ENCODE assay signal across 28 cellular contexts in genomic region chr20:7716286-7716972, GRCh38.
DNase-seq lines count a peak whose midpoint lies in the region; ATAC-seq and TF ChIP-seq lines count a peak whose summit lies in the region.
"Had no signal": no experiment of that assay in that cellular context is flagged by ENCODE, and none has a peak within 500 bp of the region (broad histone marks: within the 10 kb centered on the region; RNA-seq: fewer than 3 reads in every experiment).

No MANE protein-coding gene starts in this region.

- H3K4me2 ChIP-seq in MM.1S (ENCODE audit: low read depth, low read length) = peak overlapping the region; percentile 38; the same call in 1 of the 2 replicates

- no peak overlapping the region for H3K27ac ChIP-seq in MM.1S (ENCODE audit: low read length)
- H3K27ac ChIP-seq: esophagus squamous epithelium, WERI-Rb-1 had no signal

- H3K79me2 ChIP-seq in MM.1S (ENCODE audit: low read length) = no peaks in the 10 kb centered on the region

- no peak overlapping the region for H3K9ac ChIP-seq in MM.1S (ENCODE audit: low read length)

- H3K9me3 ChIP-seq in MM.1S (replicated peaks; ENCODE audit: insufficient read depth, low read length) = no peaks in the 10 kb centered on the region
- H3K9me3 ChIP-seq: esophagus squamous epithelium had no signal

- no peaks in the 10 kb centered on the region for H4K20me1 ChIP-seq in MM.1S (ENCODE audit: insufficient read depth, low read length)

- H2AFZ ChIP-seq in MM.1S (ENCODE audit: low read length) = no peak overlapping the region

- no peaks in the 10 kb centered on the region for H3K27me3 ChIP-seq in MM.1S (replicated peaks; ENCODE audit: insufficient read depth, low read length)
- H3K27me3 ChIP-seq: esophagus squamous epithelium had no signal

- peaks cover 7% of the 10 kb centered on the region for H3K4me1 ChIP-seq in MM.1S (ENCODE audit: low read length)
- H3K4me1 ChIP-seq: esophagus squamous epithelium had no signal

- no peaks in the 10 kb centered on the region for H3K36me3 ChIP-seq in MM.1S (replicated peaks; ENCODE audit: insufficient read depth, low read length)
- H3K36me3 ChIP-seq: esophagus squamous epithelium, WERI-Rb-1 had no signal

- H3K9me2 ChIP-seq in MM.1S (replicated peaks; ENCODE audit: insufficient read depth, low read length) = no peaks in the 10 kb centered on the region

- no peak overlapping the region for H3K4me3 ChIP-seq in MM.1S (ENCODE audit: low read length)
- H3K4me3 ChIP-seq: esophagus squamous epithelium had no signal

- DNase-seq in DMS53 treated with DMSO at 0.1 percent for 48 hours (lab: John Stamatoyannopoulos, UW; ENCODE audit: unreplicated experiment) = peak; percentile 5
- peak; percentile 57 for DNase-seq in MM.1S
- DNase-seq in NCI-H526 treated with DMSO at 0.1 percent for 48 hours (lab: John Stamatoyannopoulos, UW) = peak; percentile 77
- peak; percentile 40 for DNase-seq in foreskin melanocyte
- DNase-seq in NCI-H345 (lab: John Stamatoyannopoulos, UW) = no peak
- DNase-seq in stimulated activated CD4-positive, alpha-beta T cell treated with anti-CD3 and anti-CD28 coated beads, Interleukin-12 subunit alpha, Interleukin-12 subunit beta, amount 100 ng/mL, for 4 hours = no peak
- DNase-seq: activated CD4-positive, alpha-beta T cell treated with anti-CD3 and anti-CD28 coated beads, Interleukin-2, amount 10 ng/mL, durations not matched to agents 7 days and 5 days; activated gamma-delta T cell treated with Interleukin-2 at 50 U/mL for 16 hours; activated T-cell treated with anti-CD3 and anti-CD28 coated beads, Interleukin-2, amount 50 U/mL, for 4 hours; central memory CD4-positive, alpha-beta T cell; COR-L47; endodermal cell; esophagus squamous epithelium; H7; hypothalamus; immature natural killer cell; KBM-7; NCI-H1436 treated with DMSO at 0.1 percent for 48 hours; NCI-H2171 treated with DMSO at 0.1 percent for 48 hours; NCI-H774; stimulated activated CD4-positive, alpha-beta T cell treated with anti-CD3 and anti-CD28 coated beads, Interleukin-4, amount 100 ng/mL, for 4 hours; substantia nigra; SW 1271; T-helper 9 cell; WERI-Rb-1 had no signal

- TF ChIP-seq CTCF in MM.1S (IDR thresholded peaks at IDR 0.05; ENCODE audit: low read length) = no peak

- no peaks in the 10 kb centered on the region for H3F3A ChIP-seq in MM.1S (ENCODE audit: insufficient read depth, low read length)

- ATAC-seq in HG02588 (IDR thresholded peaks at IDR 0.05; ENCODE audit: unreplicated experiment) = no peak
- ATAC-seq: activated T-cell treated with anti-CD3 and anti-CD28 coated beads, Interleukin-2, amount 50 U/mL, for 4 hours; sciatic nerve; stimulated activated memory B cell treated with anti-CD40 and anti-IgM and Interleukin-4, amounts not matched to agents 10 μg/mL and 1 μg/mL and 100 μg/mL, for 72 hours had no signal

Comparison
In these comparisons a context has a peak if more than half of its experiments do, and no peak if none do; other contexts are left out.
1. DNase-seq: peak in DMS53 treated with DMSO at 0.1 percent for 48 hours (single experiment), MM.1S (single experiment), NCI-H526 treated with DMSO at 0.1 percent for 48 hours (single experiment) and foreskin melanocyte (single experiment); none in NCI-H345 (single experiment) and stimulated activated CD4-positive, alpha-beta T cell treated with anti-CD3 and anti-CD28 coated beads, Interleukin-12 subunit alpha, Interleukin-12 subunit beta, amount 100 ng/mL, for 4 hours (single experiment).